Comparison of ENCODE assay signal across 8 cellular contexts in genomic region chr20:58691773-58692578, GRCh38. TPM values are rescaled to one million over a fixed set of nuclear protein-coding genes. Genes with fewer than 3 reads are reported as not detected.
DNase-seq lines count a peak whose midpoint lies in the region; ATAC-seq and TF ChIP-seq lines count a peak whose summit lies in the region.

No MANE protein-coding gene starts in this region.

- H3K36me3 Mint-ChIP-seq in Calu3 (ENCODE audit: insufficient read depth, unreplicated experiment), result peaks cover 12% of the 10 kb centered on the region

- H3K4me3 ChIP-seq in coronary artery, result peak overlapping the region; percentile 81
- no peak overlapping the region for H3K4me3 ChIP-seq in mucosa of stomach (ENCODE audit: low read length)

- H3K27ac ChIP-seq in coronary artery, result peak overlapping the region; percentile 85 to 87

- H3K4me1 ChIP-seq in mucosa of stomach (ENCODE audit: control insufficient read depth, insufficient read depth, low read length), result peaks cover 16% of the 10 kb centered on the region

- no peaks in the 10 kb centered on the region for H3K9me3 ChIP-seq in mucosa of stomach (ENCODE audit: control insufficient read depth, low read length)

- CTCF ChIA-PET in Calu3 (lab: Charles Lee), result no interaction called here

- H3K9ac ChIP-seq in mucosa of stomach (ENCODE audit: low read length), result peak overlapping the region; percentile 64

- DNase-seq in Calu3 (no peak), NOMO-1 treated with DMSO at 0.1 percent for 48 hours (lab: John Stamatoyannopoulos, UW; ENCODE audit: unreplicated experiment) (peak; percentile 96), coronary artery (ENCODE audit: low spot score) (peak; percentile 81), NCI-H526 treated with DMSO at 0.1 percent for 48 hours (lab: John Stamatoyannopoulos, UW) (no peak), mesenteric fat pad (ENCODE audit: low spot score) (no peak), NCI-H2029 (lab: John Stamatoyannopoulos, UW) (no peak)

- TF ChIP-seq CTCF in Calu3 (IDR thresholded peaks at IDR 0.05; ENCODE audit: unreplicated experiment) (peak; percentile 9), coronary artery (IDR thresholded peaks at IDR 0.05) (no peak)

- H3K36me3 ChIP-seq in mucosa of stomach (ENCODE audit: control insufficient read depth, insufficient read depth, low read length), result no peaks in the 10 kb centered on the region

- no TSS peak for BruUV-seq in Calu3 (replicated peaks; lab: Mats Ljungman, UMichigan)

- no peaks in the 10 kb centered on the region for H3K27me3 Mint-ChIP-seq in Calu3 (ENCODE audit: unreplicated experiment)

- H3K9me3 Mint-ChIP-seq in Calu3 (ENCODE audit: low read depth, unreplicated experiment), result no peaks in the 10 kb centered on the region

- H3K4me1 Mint-ChIP-seq in Calu3 (ENCODE audit: low read depth, unreplicated experiment), result no peaks in the 10 kb centered on the region

- H3K27me3 ChIP-seq in mucosa of stomach (ENCODE audit: control insufficient read depth, insufficient read depth, low read length), result no peaks in the 10 kb centered on the region

- intact Hi-C loops in Calu3 (cut with micrococcal nuclease; ENCODE audit: unreplicated experiment), result no loop called here

- H3K27ac Mint-ChIP-seq in Calu3 (ENCODE audit: unreplicated experiment), result no peak overlapping the region

- H3K4me3 Mint-ChIP-seq in Calu3 (ENCODE audit: low read depth, unreplicated experiment), result no peak overlapping the region

- ATAC-seq in GM21360 (IDR thresholded peaks at IDR 0.05; ENCODE audit: unreplicated experiment), result no peak

RNA-seq across cellular contexts. Expression of gene NPEPL1, which starts 0.6 kb away (rescaled TPM):
- total RNA-seq in Calu3 (2022) (18.1 and 21.4 TPM in 2 replicates), mesenteric fat pad (42.3 TPM)

RNA-seq across cellular contexts. Expression of gene STX16, which starts 40.9 kb away (rescaled TPM):
- total RNA-seq in Calu3 (2022) (86.0 and 99.7 TPM in 2 replicates), mesenteric fat pad (44.9 TPM)

Comparison
In these comparisons a context has a peak if more than half of its experiments do, and no peak if none do; other contexts are left out.
1. DNase-seq: peak in NOMO-1 treated with DMSO at 0.1 percent for 48 hours (single experiment) and coronary artery (single experiment); none in Calu3 (single experiment), NCI-H526 treated with DMSO at 0.1 percent for 48 hours (single experiment), mesenteric fat pad (single experiment) and NCI-H2029 (single experiment).